In genomic region chr22:36467042-36467810, GRCh38 we compare ENCODE assay signal across 9 cellular contexts. TPM values are rescaled to one million over a fixed set of nuclear protein-coding genes. Genes with fewer than 3 reads are reported as not detected.
A peak's percentile ranks its signal among the peaks of the same experiment; 100 is the strongest.
DNase-seq lines count a peak whose midpoint lies in the region; ATAC-seq, FAIRE-seq and TF ChIP-seq lines count a peak whose summit lies in the region.
"Had no signal": no experiment of that assay in that cellular context is flagged by ENCODE, and none has a peak within 500 bp of the region (broad histone marks: within the 10 kb centered on the region; RNA-seq: fewer than 3 reads in every experiment).

No MANE protein-coding gene starts in this region.

- no peaks in the 10 kb centered on the region for H3K9me3 Mint-ChIP-seq in Calu3 (ENCODE audit: low read depth, unreplicated experiment)
- no peaks in the 10 kb centered on the region for H3K9me3 Mint-ChIP-seq in osteocyte (ENCODE audit: unreplicated experiment)
- H3K9me3 Mint-ChIP-seq: activated B cell treated with CpG ODN at 0.5 μM for 24 hours had no signal

- peak overlapping the region; percentile 98 for H3K27ac Mint-ChIP-seq in Calu3 (ENCODE audit: unreplicated experiment)
- H3K27ac Mint-ChIP-seq in osteocyte (ENCODE audit: unreplicated experiment): peak overlapping the region; percentile 93
- H3K27ac Mint-ChIP-seq: activated B cell treated with CpG ODN at 0.5 μM for 24 hours had no signal

- H3K27me3 Mint-ChIP-seq in Calu3 (ENCODE audit: unreplicated experiment) (no peaks in the 10 kb centered on the region), osteocyte (ENCODE audit: unreplicated experiment) (no peaks in the 10 kb centered on the region)
- H3K27me3 Mint-ChIP-seq: activated B cell treated with CpG ODN at 0.5 μM for 24 hours had no signal

- H3K9me3 ChIP-seq in endothelial cell of umbilical vein (replicated peaks; ENCODE audit: control insufficient read depth, insufficient read depth, low read length): no peaks in the 10 kb centered on the region

- peaks cover 63% of the 10 kb centered on the region for H3K4me1 ChIP-seq in endothelial cell of umbilical vein (ENCODE audit: control insufficient read depth, extremely low read depth, insufficient read depth, low read length)

- DNase-seq in Calu3 (no peak), RPMI7951 (ENCODE audit: low read depth) (peak; percentile 97), endothelial cell of umbilical vein (ENCODE audit: low read depth, low spot score) (no peak), osteocyte (ENCODE audit: extremely low spot score, unreplicated experiment) (no peak), DMS153 (lab: John Stamatoyannopoulos, UW) (no peak), SW 1271 (lab: John Stamatoyannopoulos, UW) (no peak)
- DNase-seq: activated B cell treated with CpG ODN at 0.5 μM for 24 hours had no signal

- no peak overlapping the region for H3K4me2 ChIP-seq in endothelial cell of umbilical vein (ENCODE audit: insufficient read depth, low read length)

- no peak for ATAC-seq in HG02884 (IDR thresholded peaks at IDR 0.05; ENCODE audit: unreplicated experiment)
- ATAC-seq in HG02981 (IDR thresholded peaks at IDR 0.05; ENCODE audit: unreplicated experiment): no peak

- TF ChIP-seq POLR2A in endothelial cell of umbilical vein (IDR thresholded peaks at IDR 0.05; ENCODE audit: low read depth, low read length): no peak

- H4K20me1 ChIP-seq in endothelial cell of umbilical vein (replicated peaks; ENCODE audit: control insufficient read depth, extremely low read depth, insufficient read depth, low read length): no peaks in the 10 kb centered on the region

- peak overlapping the region; percentile 26 for H3K9ac ChIP-seq in endothelial cell of umbilical vein (replicated peaks; ENCODE audit: extremely low read depth, insufficient read depth, low read length)

- H3K36me3 Mint-ChIP-seq in Calu3 (ENCODE audit: insufficient read depth, unreplicated experiment) (peaks cover 43% of the 10 kb centered on the region), osteocyte (ENCODE audit: unreplicated experiment) (peaks cover 5% of the 10 kb centered on the region)

- no peaks in the 10 kb centered on the region for H3K27me3 ChIP-seq in endothelial cell of umbilical vein (ENCODE audit: control insufficient read depth in 2 of 2, insufficient read depth in 2 of 2, low read length in 2 of 2)

- H3K4me3 ChIP-seq in endothelial cell of umbilical vein (replicated peaks in 1 of 3; ENCODE audit: insufficient read depth in 1 of 3, low read depth in 1 of 3, low read length in 3 of 3): no peak overlapping the region

- no peaks in the 10 kb centered on the region for H3K9me1 ChIP-seq in endothelial cell of umbilical vein (replicated peaks; ENCODE audit: control insufficient read depth, extremely low read depth, insufficient read depth, low read length)

- intact Hi-C loops in Calu3 (cut with micrococcal nuclease; ENCODE audit: unreplicated experiment): loop anchor here (5.0 kb wide), 1 partner anchor 80 kb away; the partner anchor contains the start of gene MYH9
- intact Hi-C loops in endothelial cell of umbilical vein (cut with micrococcal nuclease): loop anchor here (5.0 kb wide), 1 partner anchor 100 kb away; no protein-coding TSS in a partner anchor

- CTCF ChIA-PET in Calu3 (lab: Charles Lee): interaction anchor here (0.8 to 1.3 kb wide), 2 partner anchors 12 to 136 kb away, joined by 3 to 4 read pairs; no protein-coding TSS in a partner anchor
- CTCF ChIA-PET in endothelial cell of umbilical vein (lab: Charles Lee): interaction anchor here (0.7 to 5.3 kb wide), 7 partner anchors 79 to 167 kb away, joined by 3 to 68 read pairs (median 6); partner anchors contain the start of gene MYH9

- no peak overlapping the region for H2AFZ ChIP-seq in endothelial cell of umbilical vein (ENCODE audit: low read depth, low read length)

- H3K4me1 Mint-ChIP-seq in Calu3 (ENCODE audit: low read depth, unreplicated experiment): peaks cover 43% of the 10 kb centered on the region
- H3K4me1 Mint-ChIP-seq in osteocyte (ENCODE audit: unreplicated experiment): peaks cover 69% of the 10 kb centered on the region

- peaks cover 5% of the 10 kb centered on the region for H3K79me2 ChIP-seq in endothelial cell of umbilical vein (ENCODE audit: control insufficient read depth, insufficient read depth, low read length)

- peak overlapping the region; percentile 16 for H3K4me3 Mint-ChIP-seq in Calu3 (ENCODE audit: low read depth, unreplicated experiment)
- H3K4me3 Mint-ChIP-seq in osteocyte (ENCODE audit: unreplicated experiment): no peak overlapping the region
- H3K4me3 Mint-ChIP-seq: activated B cell treated with CpG ODN at 0.5 μM for 24 hours had no signal

- TF ChIP-seq CTCF in Calu3 (IDR thresholded peaks at IDR 0.05; ENCODE audit: unreplicated experiment) (no peak), endothelial cell of umbilical vein (IDR thresholded peaks at IDR 0.05; ENCODE audit: extremely low read depth in 1 of 2, insufficient read depth in 1 of 2, low read depth in 1 of 2, low read length in 2 of 2) (no peak), osteocyte (IDR thresholded peaks at IDR 0.05) (no peak)

- H3K36me3 ChIP-seq in endothelial cell of umbilical vein (ENCODE audit: control insufficient read depth in 2 of 2, extremely low read depth in 1 of 2, insufficient read depth in 2 of 2, low read length in 2 of 2): peaks cover 0 to 3% of the 10 kb centered on the region in 2 experiments

- dilution Hi-C loops in endothelial cell of umbilical vein (cut with MboI; ENCODE audit: extremely low pct_ligation_motif_present, low sequenced_read_pairs): no loop called here

- POLR2A ChIA-PET in endothelial cell of umbilical vein (lab: Charles Lee): interaction anchor here (0.6 to 2.0 kb wide), 9 partner anchors 79 to 138 kb away, joined by 3 to 7 read pairs (median 4); partner anchors contain the start of gene MYH9

- BruUV-seq in Calu3 (replicated peaks; lab: Mats Ljungman, UMichigan) (no TSS peak), endothelial cell of umbilical vein (replicated peaks; lab: Mats Ljungman, UMichigan) (TSS peak; percentile 8)

- peak; percentile 24 for FAIRE-seq in endothelial cell of umbilical vein (lab: Jason Lieb, UNC)

- H3K27ac ChIP-seq in endothelial cell of umbilical vein (ENCODE audit: insufficient read depth, low read depth, low read length): peak overlapping the region; percentile 91

TF ChIP-seq in endothelial cell of umbilical vein, 7 proteins besides CTCF, POLR2A, EP300 and RAD21:
- peak; percentile 16 for TF ChIP-seq FOS (IDR thresholded peaks at IDR 0.05; ENCODE audit: borderline replicate concordance, insufficient read depth, low read length)
- TF ChIP-seq MAX (IDR thresholded peaks at IDR 0.05; ENCODE audit: insufficient read depth, insufficient read length): no peak

RNA-seq across cellular contexts. Expression of gene TXN2, which starts 14.2 kb away (rescaled TPM):
- total RNA-seq in Calu3 (2022) (58.4 and 63.3 TPM in 2 replicates), endothelial cell of umbilical vein (74.3 and 75.9 TPM in 2 replicates), osteocyte (67.4 and 70.0 TPM in 2 replicates)
- 17.8 and 19.8 TPM in 2 replicates for total RNA-seq in RPMI7951 (2014; rRNA removed; shearing (Covaris generic))
- 170 and 183 TPM in 2 replicates for polyA plus RNA-seq in endothelial cell of umbilical vein
- polyA plus RNA-seq in endothelial cell of umbilical vein (2011; cell fraction: cytosol; rRNA removed): 181 and 197 TPM in 2 replicates
- 82.5 and 86.4 TPM in 2 replicates for polyA plus RNA-seq in endothelial cell of umbilical vein (2011; cell fraction: nucleus; rRNA removed)
- 79.8 and 82.4 TPM in 2 replicates for polyA plus RNA-seq in endothelial cell of umbilical vein (2012)
- 110 and 124 TPM in 2 replicates for polyA minus RNA-seq in endothelial cell of umbilical vein
- 37.8 TPM for polyA minus RNA-seq in endothelial cell of umbilical vein (2011; cell fraction: cytosol; rRNA and poly(A)+ RNA removed)
- polyA minus RNA-seq in endothelial cell of umbilical vein (2011; cell fraction: nucleus; rRNA and poly(A)+ RNA removed): 11.5 and 12.4 TPM in 2 replicates

RNA-seq across cellular contexts. Expression of gene FOXRED2, which starts 39.6 kb away (rescaled TPM):
- total RNA-seq in Calu3 (2022) (27.9 and 29.4 TPM in 2 replicates), endothelial cell of umbilical vein (14.0 and 20.4 TPM in 2 replicates), osteocyte (48.0 and 48.9 TPM in 2 replicates)
- 12.0 and 12.6 TPM in 2 replicates for total RNA-seq in RPMI7951 (2014; rRNA removed; shearing (Covaris generic))
- 8.0 and 8.4 TPM in 2 replicates for polyA plus RNA-seq in endothelial cell of umbilical vein
- 6.3 and 6.5 TPM in 2 replicates for polyA plus RNA-seq in endothelial cell of umbilical vein (2011; cell fraction: cytosol; rRNA removed)
- 4.6 and 4.8 TPM in 2 replicates for polyA plus RNA-seq in endothelial cell of umbilical vein (2011; cell fraction: nucleus; rRNA removed)
- 10.8 and 12.5 TPM in 2 replicates for polyA plus RNA-seq in endothelial cell of umbilical vein (2012)
- 8.4 and 9.0 TPM in 2 replicates for polyA minus RNA-seq in endothelial cell of umbilical vein
- 13.6 TPM for polyA minus RNA-seq in endothelial cell of umbilical vein (2011; cell fraction: cytosol; rRNA and poly(A)+ RNA removed)
- 3.6 TPM in 2 replicates for polyA minus RNA-seq in endothelial cell of umbilical vein (2011; cell fraction: nucleus; rRNA and poly(A)+ RNA removed)
